In genomic region chr9:37445832-37446231, GRCh38 we compare ENCODE assay signal across 17 cellular contexts. TPM values are rescaled to one million over a fixed set of nuclear protein-coding genes. Genes with fewer than 3 reads are reported as not detected.
DNase-seq lines count a peak whose midpoint lies in the region; ATAC-seq and TF ChIP-seq lines count a peak whose summit lies in the region.
"Had no signal": no experiment of that assay in that cellular context is flagged by ENCODE, and none has a peak within 500 bp of the region (broad histone marks: within the 10 kb centered on the region; RNA-seq: fewer than 3 reads in every experiment).

No MANE protein-coding gene starts in this region.

- H3K4me3 ChIP-seq in right atrium auricular region = no peak overlapping the region
- H3K4me3 ChIP-seq: BLaER1 treated with 17β-estradiol and CSF1 and Interleukin-3, amounts not matched to agents 10 nM and 100 nM; GM12878; GM23248 had no signal

- TF ChIP-seq CTCF in nephron progenitor cell (IDR thresholded peaks at IDR 0.05) (no peak), right atrium auricular region (IDR thresholded peaks at IDR 0.05) (no peak)

- no peaks in the 10 kb centered on the region for H3K9me3 Mint-ChIP-seq in nephron progenitor cell
- H3K9me3 Mint-ChIP-seq: CD4-positive, CD25-positive, alpha-beta regulatory T cell had no signal

- H3K4me1 Mint-ChIP-seq in nephron progenitor cell = peaks cover 17% of the 10 kb centered on the region

- H3K27ac ChIP-seq in right atrium auricular region = no peak overlapping the region
- H3K27ac ChIP-seq: BLaER1 treated with 17β-estradiol and CSF1 and Interleukin-3, amounts not matched to agents 10 nM and 100 nM; GM23248; HL-60 had no signal

- no peaks in the 10 kb centered on the region for H3K4me1 ChIP-seq in right atrium auricular region
- H3K4me1 ChIP-seq: BLaER1 treated with 17β-estradiol and CSF1 and Interleukin-3, amounts not matched to agents 10 nM and 100 nM had no signal

- intact Hi-C loops in cardiac septum (cut with DNase I) (no loop called here), left cardiac atrium (cut with DNase I) (no loop called here)

- H3K9me3 ChIP-seq in right atrium auricular region = no peaks in the 10 kb centered on the region

- H3K4me3 Mint-ChIP-seq in nephron progenitor cell = no peak overlapping the region
- H3K4me3 Mint-ChIP-seq: CD4-positive, CD25-positive, alpha-beta regulatory T cell had no signal

- no peak for ATAC-seq in left cardiac atrium
- peak; percentile 52 for ATAC-seq in left lobe of liver
- ATAC-seq: GM12878 had no signal

- H3K27me3 ChIP-seq in right atrium auricular region = no peaks in the 10 kb centered on the region
- H3K27me3 ChIP-seq: BLaER1 treated with 17β-estradiol and CSF1 and Interleukin-3, amounts not matched to agents 10 nM and 100 nM had no signal

- H3K27ac Mint-ChIP-seq in nephron progenitor cell = peak overlapping the region; percentile 19

- H3K36me3 Mint-ChIP-seq in nephron progenitor cell (ENCODE audit: low read depth) = peaks cover 58% of the 10 kb centered on the region

- H3K36me3 ChIP-seq in right atrium auricular region = peaks cover 17% of the 10 kb centered on the region

- peaks cover 3% of the 10 kb centered on the region for H3K27me3 Mint-ChIP-seq in nephron progenitor cell (ENCODE audit: low read depth, poor library complexity)
- H3K27me3 Mint-ChIP-seq: CD4-positive, CD25-positive, alpha-beta regulatory T cell had no signal

- DNase-seq in cardiac septum (ENCODE audit: low spot score) (peak; percentile 36), left cardiac atrium (no peak), left lobe of liver (ENCODE audit: low spot score) (no peak), nephron progenitor cell (no peak), NCI-H1105 treated with DMSO at 0.1 percent for 48 hours (lab: John Stamatoyannopoulos, UW) (no peak), DMS 273 treated with DMSO at 0.1 percent for 48 hours (lab: John Stamatoyannopoulos, UW) (no peak), right atrium auricular region (ENCODE audit: low spot score) (no peak), NCI-H446 treated with DMSO at 0.1 percent for 48 hours (lab: John Stamatoyannopoulos, UW) (no peak)
- DNase-seq: ACHN; Calu3; CD4-positive, CD25-positive, alpha-beta regulatory T cell; DMS79; GM23248; H7 had no signal

RNA-seq across cellular contexts. Expression of gene ZBTB5, which starts 19.4 kb away (rescaled TPM):
- total RNA-seq in cardiac septum = 7.2 TPM
- 1 to 10 TPM; 5.4 to 7.8 TPM for total RNA-seq in left cardiac atrium
- total RNA-seq in left lobe of liver = 5.5 TPM
- total RNA-seq in right atrium auricular region = 1 to 10 TPM; 4.9 to 9.9 TPM

RNA-seq across cellular contexts. Expression of gene GRHPR, which starts 23.3 kb away (rescaled TPM):
- total RNA-seq in cardiac septum = 102 TPM
- total RNA-seq in left cardiac atrium = 100 to 1,000 TPM in 1 of 2 donors, 10 to 100 TPM in 1; 86.6 to 109 TPM
- total RNA-seq in left lobe of liver = 406 TPM
- 100 to 1,000 TPM; 129 to 137 TPM for total RNA-seq in right atrium auricular region

RNA-seq across cellular contexts. Expression of gene POLR1E, which starts 39.9 kb away (rescaled TPM):
- total RNA-seq in cardiac septum (18.8 TPM), left cardiac atrium (10 to 100 TPM; 12.5 to 17.2 TPM), left lobe of liver (11.8 TPM), right atrium auricular region (10 to 100 TPM in 1 of 2 donors, 1 to 10 TPM in 1; 9.6 to 13.3 TPM)
